In the genomic region with DNA sequence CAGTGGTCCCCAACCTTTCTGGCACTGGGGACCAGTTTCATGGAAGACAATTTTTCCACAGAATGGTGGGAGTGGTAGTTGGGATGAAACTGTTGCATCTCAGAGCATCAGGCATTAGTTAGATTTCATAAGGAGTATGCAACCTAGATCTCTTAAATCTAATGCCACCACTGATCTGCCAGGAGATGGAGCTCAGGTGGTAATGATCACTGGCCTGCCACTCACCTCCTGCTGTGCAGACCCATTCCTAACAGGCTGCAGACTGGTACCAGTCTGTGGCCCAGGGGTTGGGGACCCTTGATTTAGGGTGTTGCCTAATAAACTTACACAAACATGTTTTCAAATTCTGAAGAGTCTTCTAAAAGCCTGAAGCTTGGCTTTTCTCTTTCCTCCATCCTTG, we compare ENCODE assay signal across 28 cellular contexts.
"Had no signal": no experiment of that assay in that cellular context is flagged by ENCODE, and none has a peak within 500 bp of the region (broad histone marks: within the 10 kb centered on the region; RNA-seq: fewer than 3 reads in every experiment).

No MANE protein-coding gene starts in this region.

- H3K27ac Mint-ChIP-seq: naive thymus-derived CD4-positive, alpha-beta T cell; nephron; neural progenitor cell; progenitor cell of endocrine pancreas; stimulated activated naive CD8-positive, alpha-beta T cell treated with anti-CD3 and anti-CD28 coated beads, Interleukin-15, amount 100 ng/mL, for 72 hours had no signal

- H3K4me3 ChIP-seq: dorsolateral prefrontal cortex, gastrocnemius medialis, neural progenitor cell, right lobe of liver, suprapubic skin, transverse colon, upper lobe of right lung, uterus had no signal

- H3K36me3 Mint-ChIP-seq: neural progenitor cell had no signal

- H3K4me1 Mint-ChIP-seq: naive thymus-derived CD4-positive, alpha-beta T cell; nephron; neural progenitor cell; stimulated activated naive CD8-positive, alpha-beta T cell treated with anti-CD3 and anti-CD28 coated beads, Interleukin-15, amount 100 ng/mL, for 72 hours had no signal

- ATAC-seq: esophagus mucosa; gastrocnemius medialis; left lobe of liver; naive thymus-derived CD4-positive, alpha-beta T cell; right lobe of liver; stimulated activated naive CD8-positive, alpha-beta T cell treated with anti-CD3 and anti-CD28 coated beads, Interleukin-15, amount 100 ng/mL, for 72 hours; upper lobe of right lung had no signal

- H3K27me3 ChIP-seq: dorsolateral prefrontal cortex, gastrocnemius medialis, neural progenitor cell, right lobe of liver, suprapubic skin, transverse colon, upper lobe of right lung, uterus had no signal

- H3K9me3 Mint-ChIP-seq: nephron; neural progenitor cell; stimulated activated naive CD8-positive, alpha-beta T cell treated with anti-CD3 and anti-CD28 coated beads, Interleukin-15, amount 100 ng/mL, for 72 hours had no signal

- H3K36me3 ChIP-seq: gastrocnemius medialis, neural progenitor cell, right lobe of liver, suprapubic skin, transverse colon, upper lobe of right lung, uterus had no signal

- H3K27ac ChIP-seq: dorsolateral prefrontal cortex, epithelial cell of prostate, gastrocnemius medialis, neural progenitor cell, parathyroid adenoma, right lobe of liver, suprapubic skin, transverse colon, upper lobe of right lung, uterus had no signal

- DNase-seq: dorsolateral prefrontal cortex; effector CD4-positive, alpha-beta T cell; foreskin fibroblast; gastrocnemius medialis; head of caudate nucleus; kidney; mammary epithelial cell; mesendoderm; midbrain; naive thymus-derived CD4-positive, alpha-beta T cell; right lobe of liver; small intestine; stimulated activated CD4-positive, alpha-beta T cell treated with anti-CD3 and anti-CD28 coated beads, Interleukin-15, amount 100 ng/mL, for 24 hours; stimulated activated CD4-positive, alpha-beta T cell treated with anti-CD3 and anti-CD28 coated beads, Interleukin-2, amount 100 ng/mL, for 48 hours; stimulated activated CD8-positive, alpha-beta memory T cell treated with anti-CD3 and anti-CD28 coated beads, Interleukin-4, amount 100 ng/mL, for 48 hours; stimulated activated naive CD4-positive, alpha-beta T cell; stimulated activated naive CD8-positive, alpha-beta T cell treated with anti-CD3 and anti-CD28 coated beads, Interleukin-15, amount 100 ng/mL, for 72 hours; transverse colon; upper lobe of right lung; uterus had no signal

- H3K27me3 Mint-ChIP-seq: naive thymus-derived CD4-positive, alpha-beta T cell; progenitor cell of endocrine pancreas; stimulated activated naive CD8-positive, alpha-beta T cell treated with anti-CD3 and anti-CD28 coated beads, Interleukin-15, amount 100 ng/mL, for 72 hours had no signal

- H3K4me1 ChIP-seq: gastrocnemius medialis, neural progenitor cell, parathyroid adenoma, right lobe of liver, suprapubic skin, transverse colon, upper lobe of right lung, uterus had no signal

- H3K9me3 ChIP-seq: gastrocnemius medialis, right lobe of liver, suprapubic skin, transverse colon, upper lobe of right lung, uterus had no signal

- H3K4me3 Mint-ChIP-seq: naive thymus-derived CD4-positive, alpha-beta T cell; nephron; neural progenitor cell; stimulated activated naive CD8-positive, alpha-beta T cell treated with anti-CD3 and anti-CD28 coated beads, Interleukin-15, amount 100 ng/mL, for 72 hours had no signal
